Comparison of ENCODE assay signal across 1 cellular context in genomic region chr6:90401933-90402830, GRCh38.
TF ChIP-seq lines count a peak whose summit lies in the region.

No MANE protein-coding gene starts in this region.

TF ChIP-seq in HepG2, 621 proteins besides CTCF, POLR2A, EP300 and RAD21 (continued from another document):
- TF ChIP-seq ZBTB14 (CRISPR knock-in tag; IDR thresholded peaks at IDR 0.05) (no peak), HNF4G (IDR thresholded peaks at IDR 0.05; ENCODE audit: borderline replicate concordance, low read depth, low read length) (no peak), HNF4G (CRISPR knock-in tag; IDR thresholded peaks at IDR 0.05; ENCODE audit: borderline replicate concordance, low read depth) (no peak), ELK4 (CRISPR knock-in tag; IDR thresholded peaks at IDR 0.05; ENCODE audit: borderline replicate concordance) (no peak)
TF ChIP-seq in HepG2: peak in this region for 0.
